Comparison of ENCODE assay signal across 34 cellular contexts in the genomic region with DNA sequence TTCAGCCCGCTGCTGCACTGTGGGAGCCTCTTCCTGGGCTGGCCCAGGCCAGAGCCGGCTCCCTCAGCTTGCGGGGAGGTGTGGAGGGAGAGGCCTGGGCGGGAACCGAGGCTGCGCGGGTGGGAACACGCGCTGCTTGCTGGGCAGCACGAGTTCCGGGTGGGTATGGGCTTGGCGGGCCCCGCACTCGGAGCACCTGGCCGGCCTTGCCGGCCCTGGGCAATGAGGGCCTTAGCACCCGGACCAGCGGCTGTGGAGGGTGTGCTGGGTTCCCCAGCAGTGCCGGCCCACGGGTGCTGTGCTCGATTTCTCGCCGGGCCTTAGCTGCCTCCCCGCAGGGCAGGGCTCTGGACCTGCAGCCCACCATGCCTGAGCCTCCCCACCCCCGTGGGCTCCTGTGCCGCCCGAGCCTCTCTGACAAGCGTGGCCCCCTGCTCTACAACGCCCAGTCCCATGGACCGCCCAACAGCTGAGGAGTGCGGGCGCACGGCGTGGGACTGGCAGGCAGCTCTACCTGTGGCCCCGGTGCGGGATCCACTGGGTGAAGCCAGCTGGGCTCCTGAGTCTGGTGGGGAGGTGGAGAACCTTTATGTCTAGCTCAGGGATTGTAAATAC.
"Had no signal": no experiment of that assay in that cellular context is flagged by ENCODE, and none has a peak within 500 bp of the region (broad histone marks: within the 10 kb centered on the region; RNA-seq: fewer than 3 reads in every experiment).

No MANE protein-coding gene starts in this region.

- H3K4me3 ChIP-seq: K562, MG63, PC-9, SJCRH30, SK-N-MC had no signal

- H3K9me3 ChIP-seq: MG63, SJCRH30 had no signal

- H3K4me2 ChIP-seq: PC-9 had no signal

- H3K27ac ChIP-seq: PC-9, RWPE1, SJCRH30, SK-N-MC had no signal

- H2AFZ ChIP-seq: PC-9 had no signal

- DNase-seq: Kasumi-1, KG1, MG63, NCI-H1048, NCI-H1092 treated with DMSO at 0.1 percent for 48 hours, NCI-H1105 treated with DMSO at 0.1 percent for 48 hours, NCI-H1417, NCI-H1436, NCI-H146, NCI-H1694, NCI-H187, NCI-H1930, NCI-H2029 treated with DMSO at 0.1 percent for 48 hours, NCI-H2081 treated with DMSO at 0.1 percent for 48 hours, NCI-H2107, NCI-H2171, NCI-H226, NCI-H446 treated with DMSO at 0.1 percent for 48 hours, NCI-H510A, NCI-H524, NCI-H526, NCI-H69, NCI-H748 treated with DMSO at 0.1 percent for 48 hours, NCI-H82, PC-9, SHP77, SIG-M5, SJCRH30 had no signal

- H3K36me3 ChIP-seq: MG63, SJCRH30 had no signal

- H3K4me1 ChIP-seq: SJCRH30 had no signal

- ATAC-seq: K562, Panc1, Right ventricle myocardium inferior, SK-N-SH treated with all-trans-retinoic acid at 6 μM for 48 hours had no signal

- H3K27me3 ChIP-seq: MG63, SJCRH30 had no signal
